21 cellular contexts compared by ENCODE assay signal in genomic region chr13:20195846-20196245, GRCh38. TPM values are rescaled to one million over a fixed set of nuclear protein-coding genes. Genes with fewer than 3 reads are reported as not detected.
DNase-seq lines count a peak whose midpoint lies in the region; ATAC-seq and TF ChIP-seq lines count a peak whose summit lies in the region.
"Had no signal": no experiment of that assay in that cellular context is flagged by ENCODE, and none has a peak within 500 bp of the region (broad histone marks: within the 10 kb centered on the region; RNA-seq: fewer than 3 reads in every experiment).

No MANE protein-coding gene starts in this region.

- no peak for TF ChIP-seq CTCF in PC-3 (conservative IDR thresholded peaks at IDR 0.05; ENCODE audit: low read depth, low read length)
- no peak for TF ChIP-seq CTCF in mammary epithelial cell (conservative IDR thresholded peaks at IDR 0.05 in 1 of 2, IDR thresholded peaks at IDR 0.05 in 1 of 2; ENCODE audit: extremely low read depth in 1 of 2, insufficient read depth in 1 of 2, low read depth in 1 of 2, low read length in 2 of 2)
- no peak for TF ChIP-seq CTCF in epithelial cell of esophagus (IDR thresholded peaks at IDR 0.05; ENCODE audit: insufficient read depth, low read depth, low read length, missing control alignments)
- TF ChIP-seq CTCF in neural crest cell (conservative IDR thresholded peaks at IDR 0.05): no peak

- ATAC-seq in PC-3 (no peak), HG02970 (IDR thresholded peaks at IDR 0.05; ENCODE audit: low FRiP score, unreplicated experiment) (no peak)
- ATAC-seq in activated T-helper 17 cell treated with anti-CD3 and anti-CD28 coated beads, Interleukin-2, amount 50 U/mL, for 72 hours (replicated peaks): no peak

- no peaks in the 10 kb centered on the region for H3K36me3 Mint-ChIP-seq in neural crest cell (ENCODE audit: low read depth)
- H3K36me3 Mint-ChIP-seq in activated T-helper 17 cell treated with anti-CD3 and anti-CD28 coated beads, Interleukin-2, amount 50 U/mL, for 72 hours (ENCODE audit: low read depth): peaks cover 4% of the 10 kb centered on the region
- H3K36me3 Mint-ChIP-seq: CD4-positive, CD25-positive, alpha-beta regulatory T cell; CD8-positive, alpha-beta memory T cell had no signal

- POLR2A ChIA-PET in PC-3 (lab: Charles Lee; ENCODE audit: unreplicated experiment): no interaction called here

- peaks cover 63% of the 10 kb centered on the region for H3K27me3 Mint-ChIP-seq in neural crest cell (ENCODE audit: low read depth)
- peaks cover 33% of the 10 kb centered on the region for H3K27me3 Mint-ChIP-seq in activated T-helper 17 cell treated with anti-CD3 and anti-CD28 coated beads, Interleukin-2, amount 50 U/mL, for 72 hours

- intact Hi-C loops in PC-3 (cut with micrococcal nuclease): loop anchor here (5.0 kb wide), 1 partner anchor 291 kb away; no protein-coding TSS in a partner anchor
- intact Hi-C loops in mammary epithelial cell (cut with micrococcal nuclease): loop anchor here (2.0 kb wide), 1 partner anchor 163 kb away; no protein-coding TSS in a partner anchor

- H3K4me3 ChIP-seq in PC-3 (ENCODE audit: low read length) (no peak overlapping the region), mammary epithelial cell (replicated peaks in 1 of 3; ENCODE audit: insufficient read depth in 1 of 3, low read depth in 2 of 3, low read length in 3 of 3) (no peak overlapping the region), epithelial cell of esophagus (ENCODE audit: low read length) (no peak overlapping the region)

- peaks cover 16% of the 10 kb centered on the region for H3K79me2 ChIP-seq in PC-3 (ENCODE audit: low read length)
- H3K79me2 ChIP-seq in mammary epithelial cell (ENCODE audit: insufficient read depth, low read length): peaks cover 18% of the 10 kb centered on the region

- H4K20me1 ChIP-seq in PC-3 (ENCODE audit: low read length) (no peaks in the 10 kb centered on the region), mammary epithelial cell (ENCODE audit: insufficient read depth, low read length) (no peaks in the 10 kb centered on the region)

- dilution Hi-C loops in mammary epithelial cell (cut with HindIII; ENCODE audit: low sequenced_read_pairs): loop anchor here (5.0 to 25.0 kb wide), 2 partner anchors 226 to 741 kb away; no protein-coding TSS in a partner anchor

- H3K36me3 ChIP-seq in PC-3 (ENCODE audit: low read depth, low read length) (no peaks in the 10 kb centered on the region), mammary epithelial cell (ENCODE audit: insufficient read depth, low read length) (no peaks in the 10 kb centered on the region)
- H3K36me3 ChIP-seq: BE2C had no signal

- H3K9ac ChIP-seq in PC-3 (ENCODE audit: low read length) (no peak overlapping the region), mammary epithelial cell (ENCODE audit: insufficient read depth, low read length) (no peak overlapping the region)

- H3K27ac Mint-ChIP-seq in neural crest cell (ENCODE audit: unreplicated experiment): no peak overlapping the region
- no peak overlapping the region for H3K27ac Mint-ChIP-seq in activated T-helper 17 cell treated with anti-CD3 and anti-CD28 coated beads, Interleukin-2, amount 50 U/mL, for 72 hours
- H3K27ac Mint-ChIP-seq: H9 had no signal

- H3K9me2 ChIP-seq in PC-3 (replicated peaks; ENCODE audit: low read length): no peaks in the 10 kb centered on the region

- DNase-seq in PC-3 (peak; percentile 29), mammary epithelial cell (no peak), epithelial cell of esophagus (ENCODE audit: low read depth) (peak; percentile 71), neural crest cell (ENCODE audit: low read depth, low spot score) (no peak), kidney tubule cell (ENCODE audit: low spot score) (no peak)
- DNase-seq: ACHN; BE2C; C1 segment of cervical spinal cord; CD4-positive, CD25-positive, alpha-beta regulatory T cell; CD8-positive, alpha-beta memory T cell; COR-L47; DMS 273 treated with DMSO at 0.1 percent for 48 hours; DMS53; DND-41; EL; GOT3; H9 had no signal

- no peaks in the 10 kb centered on the region for H3K27me3 ChIP-seq in PC-3 (ENCODE audit: low read length)
- no peaks in the 10 kb centered on the region for H3K27me3 ChIP-seq in mammary epithelial cell (ENCODE audit: insufficient read depth, low read length)

- in situ Hi-C loops in mammary epithelial cell (cut with MboI; ENCODE audit: low sequenced_read_pairs in 2 of 2): loop anchor here (10.0 to 25.0 kb wide), 3 partner anchors 289 to 716 kb away; partner anchors contain the start of gene XPO4 (in 2 of the 2)

- H3K9me3 ChIP-seq in PC-3 (ENCODE audit: low read length): no peaks in the 10 kb centered on the region
- H3K9me3 ChIP-seq in mammary epithelial cell (replicated peaks; ENCODE audit: insufficient read depth, low read length): no peaks in the 10 kb centered on the region
- H3K9me3 ChIP-seq: BE2C had no signal

- no peak overlapping the region for H3K27ac ChIP-seq in PC-3 (ENCODE audit: low read length)
- H3K27ac ChIP-seq in mammary epithelial cell (ENCODE audit: insufficient read depth, low read depth, low read length): no peak overlapping the region

- BruUV-seq in PC-3 (replicated peaks; lab: Mats Ljungman, UMichigan): no TSS peak
- BruUV-seq in mammary epithelial cell (replicated peaks; lab: Mats Ljungman, UMichigan): no TSS peak

- H2AFZ ChIP-seq in PC-3 (ENCODE audit: low read length): no peak overlapping the region
- H2AFZ ChIP-seq in mammary epithelial cell (ENCODE audit: low read depth, low read length): no peak overlapping the region

- H3K4me2 ChIP-seq in PC-3 (ENCODE audit: low read length): no peak overlapping the region
- H3K4me2 ChIP-seq in mammary epithelial cell (ENCODE audit: insufficient read depth, low read depth, low read length): peak overlapping the region; percentile 16

- WGBS in mammary epithelial cell (ENCODE audit: low coverage, missing lambda C conversion rate): 29% methylated on average over 8 of the region's 8 CpGs

- peaks cover 9% of the 10 kb centered on the region for H3K4me1 Mint-ChIP-seq in neural crest cell
- H3K4me1 Mint-ChIP-seq in activated T-helper 17 cell treated with anti-CD3 and anti-CD28 coated beads, Interleukin-2, amount 50 U/mL, for 72 hours: peaks cover 13% of the 10 kb centered on the region

- peaks cover 4% of the 10 kb centered on the region for H3K9me3 Mint-ChIP-seq in neural crest cell
- H3K9me3 Mint-ChIP-seq in activated T-helper 17 cell treated with anti-CD3 and anti-CD28 coated beads, Interleukin-2, amount 50 U/mL, for 72 hours: no peaks in the 10 kb centered on the region
- H3K9me3 Mint-ChIP-seq: CD4-positive, CD25-positive, alpha-beta regulatory T cell; CD8-positive, alpha-beta memory T cell had no signal

- peaks cover 33% of the 10 kb centered on the region for H3K4me1 ChIP-seq in PC-3 (ENCODE audit: insufficient read depth, low read length)
- peaks cover 42% of the 10 kb centered on the region for H3K4me1 ChIP-seq in mammary epithelial cell (ENCODE audit: insufficient read depth, low read length)
- H3K4me1 ChIP-seq: BE2C had no signal

- H3F3A ChIP-seq in PC-3 (ENCODE audit: low read length, unreplicated experiment): no peaks in the 10 kb centered on the region

- peak overlapping the region; percentile 5 for H3K4me3 Mint-ChIP-seq in neural crest cell
- no peak overlapping the region for H3K4me3 Mint-ChIP-seq in activated T-helper 17 cell treated with anti-CD3 and anti-CD28 coated beads, Interleukin-2, amount 50 U/mL, for 72 hours
- H3K4me3 Mint-ChIP-seq: H9 had no signal

- CTCF ChIA-PET in PC-3 (lab: Charles Lee) (interaction anchor here (0.6 kb wide), 1 partner anchor 1295 kb away, joined by 4 read pairs; no protein-coding TSS in a partner anchor), mammary epithelial cell (lab: Charles Lee; ENCODE audit: low non-redundant PET) (no interaction called here)

RNA-seq across cellular contexts. Expression of gene GJB2, which starts 3.1 kb away (rescaled TPM):
- total RNA-seq in PC-3 (2014; rRNA removed) (46.5 and 53.0 TPM in 2 replicates), mammary epithelial cell (100 to 1,000 TPM in 1 of 2 donors, 10 to 100 TPM in 1; 48.1 to 126 TPM), neural crest cell (not detected in 2 replicates)
- polyA plus RNA-seq in mammary epithelial cell: 144 TPM
- polyA minus RNA-seq in mammary epithelial cell: 171 TPM
- 10 to 100 TPM; 42.5 to 84.4 TPM for total RNA-seq in activated T-helper 17 cell treated with anti-CD3 and anti-CD28 coated beads, Interleukin-2, amount 50 U/mL, for 72 hours
- total RNA-seq: CD4-positive, CD25-positive, alpha-beta regulatory T cell; G401 had no signal
- polyA plus RNA-seq: CD4-positive, CD25-positive, alpha-beta regulatory T cell; CD8-positive, alpha-beta memory T cell had no signal

RNA-seq across cellular contexts. Expression of gene GJA3, which starts 35.0 kb away (rescaled TPM):
- 0.55 and 1.2 TPM in 2 replicates for total RNA-seq in PC-3 (2014; rRNA removed)
- total RNA-seq in mammary epithelial cell: 1 to 10 TPM; 2.8 to 4.2 TPM
- polyA plus RNA-seq in mammary epithelial cell: 1.3 TPM
- 3.2 TPM for polyA minus RNA-seq in mammary epithelial cell
- not detected in 2 replicates for total RNA-seq in neural crest cell
- total RNA-seq in activated T-helper 17 cell treated with anti-CD3 and anti-CD28 coated beads, Interleukin-2, amount 50 U/mL, for 72 hours: under 1 TPM; 0.50 to 0.91 TPM
- total RNA-seq: CD4-positive, CD25-positive, alpha-beta regulatory T cell had no signal

RNA-seq across cellular contexts. Expression of gene GJB6, which starts 36.3 kb away (rescaled TPM):
- total RNA-seq in PC-3 (2014; rRNA removed) (0.52 and 0.84 TPM in 2 replicates), mammary epithelial cell (10 to 100 TPM in 1 of 2 donors, 1 to 10 TPM in 1; 2.1 to 27.5 TPM), neural crest cell (not detected in 2 replicates)
- polyA plus RNA-seq in mammary epithelial cell: 1.4 TPM
- not detected for polyA minus RNA-seq in mammary epithelial cell
- 10 to 100 TPM; 16.8 to 53.3 TPM for total RNA-seq in activated T-helper 17 cell treated with anti-CD3 and anti-CD28 coated beads, Interleukin-2, amount 50 U/mL, for 72 hours
- total RNA-seq: G401, H9, HT1080 had no signal
- polyA plus RNA-seq: CD8-positive, alpha-beta memory T cell had no signal

Comparison
In these comparisons a context has a peak if more than half of its experiments do, and no peak if none do; other contexts are left out.
1. DNase-seq: peak in PC-3 (single experiment) and epithelial cell of esophagus (single experiment); none in mammary epithelial cell (single experiment), neural crest cell (single experiment) and kidney tubule cell (single experiment).
2. RNA of gene GJB2, which starts 3.1 kb away (total RNA-seq): 48.1 to 126 TPM in mammary epithelial cell, 42.5 to 84.4 TPM in activated T-helper 17 cell treated with anti-CD3 and anti-CD28 coated beads, Interleukin-2, amount 50 U/mL, for 72 hours and 46.5 to 53.0 TPM in PC-3; not detected in neural crest cell; every median in the first group is over 10 times any median in the second.